In genomic region chr1:40495315-40495903, GRCh38 we compare ENCODE assay signal across 1 cellular context.
TF ChIP-seq lines count a peak whose summit lies in the region.

No MANE protein-coding gene starts in this region.

TF ChIP-seq in K562, 482 proteins besides CTCF, POLR2A, EP300 and RAD21 (continues in another document):
- TF ChIP-seq ZNF77 (CRISPR knock-in tag; IDR thresholded peaks at IDR 0.05) (no peak), RHOXF2B (CRISPR knock-in tag; conservative IDR thresholded peaks at IDR 0.05) (no peak), RFX1 (IDR thresholded peaks at IDR 0.05) (no peak), ZNF274 (IDR thresholded peaks at IDR 0.05; ENCODE audit: borderline replicate concordance, low read depth, low read length) (peak; percentile 97), ZNF282 (CRISPR knock-in tag; IDR thresholded peaks at IDR 0.05) (no peak), TEAD1 (CRISPR knock-in tag; IDR thresholded peaks at IDR 0.05) (no peak), JUND (IDR thresholded peaks at IDR 0.05; ENCODE audit: borderline replicate concordance, low read depth, low read length) (no peak), JUND (tag; IDR thresholded peaks at IDR 0.05; ENCODE audit: borderline replicate concordance, low read depth, low read length) (no peak), HOXB6 (CRISPR knock-in tag; IDR thresholded peaks at IDR 0.05; ENCODE audit: borderline replicate concordance) (no peak), MNT (conservative IDR thresholded peaks at IDR 0.05) (no peak), ZSCAN32 (CRISPR knock-in tag; IDR thresholded peaks at IDR 0.05) (no peak), PML (IDR thresholded peaks at IDR 0.05; ENCODE audit: low read length) (no peak), CBX3 (IDR thresholded peaks at IDR 0.05; ENCODE audit: borderline replicate concordance in 1 of 2, low read length in 2 of 2) (peak in 1 of 2 experiments; percentile 74; a peak in 1 of 3 replicates), KDM4B (IDR thresholded peaks at IDR 0.05; ENCODE audit: borderline replicate concordance in 2 of 2, low read depth in 1 of 2) (no peak), TRIM24 (IDR thresholded peaks at IDR 0.05) (peak in 1 of 2 experiments; percentile 69; a peak in 1 of 4 replicates), CXXC5 (CRISPR knock-in tag; IDR thresholded peaks at IDR 0.05) (no peak), ZNF407 (IDR thresholded peaks at IDR 0.05; ENCODE audit: low read depth) (no peak), KAT7 (CRISPR knock-in tag; IDR thresholded peaks at IDR 0.05; ENCODE audit: borderline replicate concordance) (no peak), CCNT2 (IDR thresholded peaks at IDR 0.05; ENCODE audit: borderline replicate concordance, extremely low read depth, insufficient read length, low read depth, low read length) (no peak), ZNF586 (CRISPR knock-in tag; conservative IDR thresholded peaks at IDR 0.05) (no peak), ARHGAP35 (IDR thresholded peaks at IDR 0.05; ENCODE audit: partially characterized antibody) (no peak), ZKSCAN3 (CRISPR knock-in tag; IDR thresholded peaks at IDR 0.05) (no peak), ZNF165 (CRISPR knock-in tag; IDR thresholded peaks at IDR 0.05; ENCODE audit: borderline replicate concordance) (no peak), ZNF174 (CRISPR knock-in tag; IDR thresholded peaks at IDR 0.05) (no peak), E2F8 (IDR thresholded peaks at IDR 0.05; ENCODE audit: low read depth, partially characterized antibody) (no peak), BCL6 (CRISPR knock-in tag; IDR thresholded peaks at IDR 0.05) (no peak), TCF3 (CRISPR knock-in tag; IDR thresholded peaks at IDR 0.05) (no peak), XRCC3 (IDR thresholded peaks at IDR 0.05) (peak; percentile 83), MAFK (IDR thresholded peaks at IDR 0.05; ENCODE audit: low read length) (no peak), RBM25 (IDR thresholded peaks at IDR 0.05; ENCODE audit: low read depth, low read length, severe bottlenecking) (peak; percentile 25), XRCC5 (IDR thresholded peaks at IDR 0.05; ENCODE audit: low read depth, low read length) (no peak), TAF9B (IDR thresholded peaks at IDR 0.05; ENCODE audit: partially characterized antibody) (no peak), DEAF1 (CRISPR knock-in tag; IDR thresholded peaks at IDR 0.05) (no peak), TRIM28 (IDR thresholded peaks at IDR 0.05) (peak; percentile 98), ZNF707 (CRISPR knock-in tag; conservative IDR thresholded peaks at IDR 0.05) (no peak), CBX1 (IDR thresholded peaks at IDR 0.05; ENCODE audit: low read depth) (peak; percentile 76; the same call in 1 of the 2 replicates), ZNF197 (CRISPR knock-in tag; IDR thresholded peaks at IDR 0.05; ENCODE audit: low read depth) (no peak), CBFA2T3 (IDR thresholded peaks at IDR 0.05) (no peak), CBFA2T2 (conservative IDR thresholded peaks at IDR 0.05) (no peak), PTTG1 (tag; IDR thresholded peaks at IDR 0.05; ENCODE audit: low read depth) (no peak), KLF16 (IDR thresholded peaks at IDR 0.05) (no peak), TSC22D4 (tag; IDR thresholded peaks at IDR 0.05) (no peak)
- TF ChIP-seq, protein P1, sequence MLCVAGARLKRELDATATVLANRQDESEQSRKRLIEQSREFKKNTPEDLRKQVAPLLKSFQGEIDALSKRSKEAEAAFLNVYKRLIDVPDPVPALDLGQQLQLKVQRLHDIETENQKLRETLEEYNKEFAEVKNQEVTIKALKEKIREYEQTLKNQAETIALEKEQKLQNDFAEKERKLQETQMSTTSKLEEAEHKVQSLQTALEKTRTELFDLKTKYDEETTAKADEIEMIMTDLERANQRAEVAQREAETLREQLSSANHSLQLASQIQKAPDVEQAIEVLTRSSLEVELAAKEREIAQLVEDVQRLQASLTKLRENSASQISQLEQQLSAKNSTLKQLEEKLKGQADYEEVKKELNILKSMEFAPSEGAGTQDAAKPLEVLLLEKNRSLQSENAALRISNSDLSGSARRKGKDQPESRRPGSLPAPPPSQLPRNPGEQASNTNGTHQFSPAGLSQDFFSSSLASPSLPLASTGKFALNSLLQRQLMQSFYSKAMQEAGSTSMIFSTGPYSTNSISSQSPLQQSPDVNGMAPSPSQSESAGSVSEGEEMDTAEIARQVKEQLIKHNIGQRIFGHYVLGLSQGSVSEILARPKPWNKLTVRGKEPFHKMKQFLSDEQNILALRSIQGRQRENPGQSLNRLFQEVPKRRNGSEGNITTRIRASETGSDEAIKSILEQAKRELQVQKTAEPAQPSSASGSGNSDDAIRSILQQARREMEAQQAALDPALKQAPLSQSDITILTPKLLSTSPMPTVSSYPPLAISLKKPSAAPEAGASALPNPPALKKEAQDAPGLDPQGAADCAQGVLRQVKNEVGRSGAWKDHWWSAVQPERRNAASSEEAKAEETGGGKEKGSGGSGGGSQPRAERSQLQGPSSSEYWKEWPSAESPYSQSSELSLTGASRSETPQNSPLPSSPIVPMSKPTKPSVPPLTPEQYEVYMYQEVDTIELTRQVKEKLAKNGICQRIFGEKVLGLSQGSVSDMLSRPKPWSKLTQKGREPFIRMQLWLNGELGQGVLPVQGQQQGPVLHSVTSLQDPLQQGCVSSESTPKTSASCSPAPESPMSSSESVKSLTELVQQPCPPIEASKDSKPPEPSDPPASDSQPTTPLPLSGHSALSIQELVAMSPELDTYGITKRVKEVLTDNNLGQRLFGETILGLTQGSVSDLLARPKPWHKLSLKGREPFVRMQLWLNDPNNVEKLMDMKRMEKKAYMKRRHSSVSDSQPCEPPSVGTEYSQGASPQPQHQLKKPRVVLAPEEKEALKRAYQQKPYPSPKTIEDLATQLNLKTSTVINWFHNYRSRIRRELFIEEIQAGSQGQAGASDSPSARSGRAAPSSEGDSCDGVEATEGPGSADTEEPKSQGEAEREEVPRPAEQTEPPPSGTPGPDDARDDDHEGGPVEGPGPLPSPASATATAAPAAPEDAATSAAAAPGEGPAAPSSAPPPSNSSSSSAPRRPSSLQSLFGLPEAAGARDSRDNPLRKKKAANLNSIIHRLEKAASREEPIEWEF (CRISPR knock-in tag; IDR thresholded peaks at IDR 0.05) = no peak
- TF ChIP-seq, protein P2, sequence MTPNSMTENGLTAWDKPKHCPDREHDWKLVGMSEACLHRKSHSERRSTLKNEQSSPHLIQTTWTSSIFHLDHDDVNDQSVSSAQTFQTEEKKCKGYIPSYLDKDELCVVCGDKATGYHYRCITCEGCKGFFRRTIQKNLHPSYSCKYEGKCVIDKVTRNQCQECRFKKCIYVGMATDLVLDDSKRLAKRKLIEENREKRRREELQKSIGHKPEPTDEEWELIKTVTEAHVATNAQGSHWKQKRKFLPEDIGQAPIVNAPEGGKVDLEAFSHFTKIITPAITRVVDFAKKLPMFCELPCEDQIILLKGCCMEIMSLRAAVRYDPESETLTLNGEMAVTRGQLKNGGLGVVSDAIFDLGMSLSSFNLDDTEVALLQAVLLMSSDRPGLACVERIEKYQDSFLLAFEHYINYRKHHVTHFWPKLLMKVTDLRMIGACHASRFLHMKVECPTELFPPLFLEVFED (CRISPR knock-in tag; conservative IDR thresholded peaks at IDR 0.05) = no peak
- TF ChIP-seq, protein P3, sequence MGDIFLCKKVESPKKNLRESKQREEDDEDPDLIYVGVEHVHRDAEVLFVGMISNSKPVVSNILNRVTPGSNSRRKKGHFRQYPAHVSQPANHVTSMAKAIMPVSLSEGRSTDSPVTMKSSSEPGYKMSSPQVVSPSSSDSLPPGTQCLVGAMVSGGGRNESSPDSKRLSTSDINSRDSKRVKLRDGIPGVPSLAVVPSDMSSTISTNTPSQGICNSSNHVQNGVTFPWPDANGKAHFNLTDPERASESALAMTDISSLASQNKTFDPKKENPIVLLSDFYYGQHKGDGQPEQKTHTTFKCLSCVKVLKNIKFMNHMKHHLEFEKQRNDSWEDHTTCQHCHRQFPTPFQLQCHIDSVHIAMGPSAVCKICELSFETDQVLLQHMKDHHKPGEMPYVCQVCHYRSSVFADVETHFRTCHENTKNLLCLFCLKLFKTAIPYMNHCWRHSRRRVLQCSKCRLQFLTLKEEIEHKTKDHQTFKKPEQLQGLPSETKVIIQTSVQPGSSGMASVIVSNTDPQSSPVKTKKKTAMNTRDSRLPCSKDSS (IDR thresholded peaks at IDR 0.05; ENCODE audit: low read depth, partially characterized antibody) = peak; percentile 64
